In the genomic region with DNA sequence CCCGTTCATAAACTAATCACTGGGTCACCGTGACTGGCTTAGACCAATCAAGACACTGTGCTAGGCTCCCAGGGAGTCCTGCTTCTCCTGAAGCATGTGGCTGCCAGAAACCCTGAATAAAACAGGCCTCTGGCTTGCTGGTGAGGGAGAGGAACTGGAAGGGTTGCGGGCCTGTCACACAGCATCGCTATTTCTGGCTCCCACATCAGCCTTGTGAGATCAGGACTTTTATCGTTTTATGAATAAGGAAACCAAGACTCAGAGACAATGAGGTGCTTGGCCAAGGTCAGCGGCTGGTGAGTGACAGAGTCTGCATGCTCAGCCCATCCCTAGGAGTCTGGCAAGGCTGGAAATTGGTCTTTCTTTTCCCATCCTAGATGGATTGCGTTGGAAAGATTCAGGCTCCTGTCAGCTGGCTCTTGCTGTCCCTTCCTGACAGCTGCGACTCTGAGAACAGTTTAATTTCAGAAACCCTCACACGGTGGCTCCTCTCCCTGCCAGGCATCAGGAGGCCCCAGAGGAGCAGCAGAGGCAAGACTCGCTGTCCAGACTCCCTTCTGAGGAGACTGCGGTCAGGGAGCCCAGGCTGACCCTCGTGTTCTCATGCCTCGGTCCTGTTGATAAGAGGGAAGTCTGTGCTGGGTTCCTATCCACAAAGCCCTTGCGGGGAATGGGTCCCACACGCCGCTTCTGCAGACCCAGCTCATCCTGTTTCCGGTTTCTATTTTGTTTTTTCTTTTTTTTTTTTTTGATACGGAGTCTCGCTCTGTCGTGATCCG, we compare ENCODE assay signal across 8 cellular contexts.
A peak's percentile ranks its signal among the peaks of the same experiment; 100 is the strongest.
DNase-seq lines count a peak whose midpoint lies in the region; ATAC-seq and TF ChIP-seq lines count a peak whose summit lies in the region.

No MANE protein-coding gene starts in this region.

- H3K4me1 ChIP-seq in esophagus (ENCODE audit: control insufficient read depth in 2 of 2, insufficient read depth in 2 of 2, low read length in 1 of 2) (peaks cover 0 to 7% of the 10 kb centered on the region in 2 donors), gastrocnemius medialis (peaks cover 22 to 23% of the 10 kb centered on the region in 2 donors), Karpas-422 (ENCODE audit: low read length) (no peaks in the 10 kb centered on the region), mesendoderm (ENCODE audit: control insufficient read depth, low read depth, low read length) (no peaks in the 10 kb centered on the region)

- WGBS in esophagus, 2 donors, result 40 to 48% methylated on average over 21 of the region's 21 CpGs
- no CpG with 5 or more reads among the region's 21 CpGs for WGBS in mesendoderm (ENCODE audit: extremely low coverage, insufficient coverage, low lambda C conversion rate)

- no peak overlapping the region for H3K23ac ChIP-seq in mesendoderm (ENCODE audit: low read length)

- H2BK15ac ChIP-seq in mesendoderm (replicated peaks; ENCODE audit: low read depth), result no peak overlapping the region

- no peak overlapping the region for H4K8ac ChIP-seq in mesendoderm (ENCODE audit: low read depth, low read length)

- no peaks in the 10 kb centered on the region for H3K9me2 ChIP-seq in Karpas-422 (replicated peaks; ENCODE audit: insufficient read depth, low read length)

- TF ChIP-seq CTCF in GM12864 (IDR thresholded peaks at IDR 0.05; ENCODE audit: low read depth, low read length, missing control alignments) (no peak), gastrocnemius medialis (IDR thresholded peaks at IDR 0.05 in 4 of 5, conservative IDR thresholded peaks at IDR 0.05 in 1 of 5) (no peak)

- H3K9me3 ChIP-seq in esophagus (ENCODE audit: control insufficient read depth in 2 of 2, insufficient read depth in 1 of 2, low read depth in 1 of 2, low read length in 1 of 2) (no peaks in the 10 kb centered on the region), gastrocnemius medialis (peaks cover 0 to 6% (median 0%) of the 10 kb centered on the region in 3 donors), Karpas-422 (ENCODE audit: low read length) (0 out of 2 replicates have a peak, but pooled peaks cover 4% of the 10 kb centered on the region)

- TF ChIP-seq POLR2A in gastrocnemius medialis (IDR thresholded peaks at IDR 0.05), result peak; percentile 23 to 42

- peak; percentile 63 to 85 for ATAC-seq in gastrocnemius medialis

- H3K27ac ChIP-seq in esophagus (ENCODE audit: low read depth in 2 of 2, low read length in 1 of 2) (peak overlapping the region; percentile 34 to 73), gastrocnemius medialis (peak overlapping the region; percentile 81 to 91 (median 86)), Karpas-422 (ENCODE audit: low read length) (no peak overlapping the region), mesendoderm (ENCODE audit: low read depth, low read length) (no peak overlapping the region)

- H3K9ac ChIP-seq in Karpas-422 (ENCODE audit: low read length), result no peak overlapping the region
- H3K9ac ChIP-seq in mesendoderm (ENCODE audit: low read length), result no peak overlapping the region

- H2BK5ac ChIP-seq in mesendoderm (ENCODE audit: low read length), result no peak overlapping the region

- no peak overlapping the region for H3K56ac ChIP-seq in mesendoderm (ENCODE audit: low read length)

- no peak overlapping the region for H2AK5ac ChIP-seq in mesendoderm (ENCODE audit: low read length)

- no peak overlapping the region for H2BK120ac ChIP-seq in mesendoderm (ENCODE audit: low read depth, low read length)

- DNase-seq in GM12864 (ENCODE audit: low read depth) (no peak), LHCN-M2 (ENCODE audit: low read depth) (peak; percentile 67), gastrocnemius medialis (peak; percentile 55 to 62), Karpas-422 (no peak), RPMI8226 (no peak), NCI-H187 (lab: John Stamatoyannopoulos, UW) (no peak), mesendoderm (no peak)

- H3K36me3 ChIP-seq in esophagus (ENCODE audit: control insufficient read depth in 2 of 2, insufficient read depth in 2 of 2, low read length in 1 of 2), result no peaks in the 10 kb centered on the region
- no peaks in the 10 kb centered on the region for H3K36me3 ChIP-seq in gastrocnemius medialis
- H3K36me3 ChIP-seq in Karpas-422 (ENCODE audit: insufficient read depth, low read length), result no peaks in the 10 kb centered on the region
- no peaks in the 10 kb centered on the region for H3K36me3 ChIP-seq in mesendoderm (ENCODE audit: control insufficient read depth, insufficient read depth, low read length)

- H3K79me2 ChIP-seq in Karpas-422 (ENCODE audit: low read length) (no peaks in the 10 kb centered on the region), mesendoderm (ENCODE audit: control insufficient read depth, insufficient read depth, low read length) (no peaks in the 10 kb centered on the region)

- H3K4me2 ChIP-seq in Karpas-422 (ENCODE audit: low read depth, low read length, poor library complexity, severe bottlenecking) (no peak overlapping the region), mesendoderm (ENCODE audit: low read length) (no peak overlapping the region)

- H3K27me3 ChIP-seq in esophagus (ENCODE audit: control insufficient read depth in 1 of 2, insufficient read depth in 2 of 2, low read length in 2 of 2), result no peaks in the 10 kb centered on the region
- no peaks in the 10 kb centered on the region for H3K27me3 ChIP-seq in gastrocnemius medialis
- H3K27me3 ChIP-seq in Karpas-422 (ENCODE audit: low read length), result no peaks in the 10 kb centered on the region
- H3K27me3 ChIP-seq in mesendoderm (ENCODE audit: insufficient read depth, low read length, poor library complexity), result no peaks in the 10 kb centered on the region

- H3K79me1 ChIP-seq in mesendoderm (ENCODE audit: low read length), result no peaks in the 10 kb centered on the region

- no peak overlapping the region for H4K5ac ChIP-seq in mesendoderm (ENCODE audit: low read length)

- no peak overlapping the region for H2AFZ ChIP-seq in Karpas-422 (ENCODE audit: low read length)

- H3K4me3 ChIP-seq in GM12864 (ENCODE audit: low read depth, low read length), result 0 out of 2 replicates have a peak overlapping the region, but pooled peaks have one; percentile 5
- H3K4me3 ChIP-seq in esophagus (ENCODE audit: low read depth in 1 of 2, low read length in 2 of 2), result peak overlapping the region in 1 of 2 donors; percentile 21
- peak overlapping the region; percentile 42 to 57 (median 50) for H3K4me3 ChIP-seq in gastrocnemius medialis
- no peak overlapping the region for H3K4me3 ChIP-seq in Karpas-422 (ENCODE audit: low read length)
- H3K4me3 ChIP-seq in mesendoderm (ENCODE audit: low read length), result no peak overlapping the region

- no peak overlapping the region for H3K4ac ChIP-seq in mesendoderm (ENCODE audit: low read depth, low read length)

- in situ Hi-C loops in gastrocnemius medialis (cut with MboI; ENCODE audit: low sequenced_read_pairs in 4 of 4), result no loop called here

- no peaks in the 10 kb centered on the region for H4K20me1 ChIP-seq in Karpas-422 (ENCODE audit: insufficient read depth, low read depth, low read length)

- no peak overlapping the region for H3K18ac ChIP-seq in mesendoderm (ENCODE audit: low read length)

- intact Hi-C loops in gastrocnemius medialis (cut with DNase I; ENCODE audit: low total_unique reads), result loop anchor here (2.0 to 5.0 kb wide), 2 partner anchors 46 to 107 kb away; a partner anchor contains a TSS

Comparison
In these comparisons a context has a peak if more than half of its experiments do, and no peak if none do; other contexts are left out.
1. DNase-seq: peak in LHCN-M2 (single experiment) and gastrocnemius medialis (2 of 2); none in GM12864 (single experiment), Karpas-422 (single experiment), RPMI8226 (single experiment), NCI-H187 (0 of 2) and mesendoderm (single experiment).
2. H3K4me3 ChIP-seq: peak in GM12864 (single experiment) and gastrocnemius medialis (4 of 4); none in Karpas-422 (single experiment) and mesendoderm (single experiment).
3. H3K27ac ChIP-seq: peak in esophagus (2 of 2) and gastrocnemius medialis (4 of 4); none in Karpas-422 (single experiment) and mesendoderm (single experiment).